ENCODE assay signal across 23 cellular contexts in the genomic region with DNA sequence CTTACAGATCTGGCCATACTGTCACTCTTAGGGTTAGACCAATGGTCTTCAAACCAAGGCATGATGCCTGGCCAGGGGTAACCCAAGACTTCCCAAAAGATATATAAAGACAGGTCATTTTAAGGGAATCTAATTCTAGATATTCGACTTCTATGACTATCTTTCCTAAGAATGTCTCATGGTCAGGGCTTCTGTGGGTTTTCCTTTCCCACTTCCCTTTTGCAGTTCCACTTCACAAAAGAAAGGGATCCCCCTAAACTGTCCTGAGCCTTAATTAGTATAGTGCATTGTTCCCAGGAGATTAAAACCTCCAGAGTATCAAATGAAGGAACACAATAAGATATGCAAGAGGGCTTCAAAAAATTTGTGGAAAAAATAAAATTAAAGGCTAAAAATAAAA.
"Had no signal": no experiment of that assay in that cellular context is flagged by ENCODE, and none has a peak within 500 bp of the region (broad histone marks: within the 10 kb centered on the region; RNA-seq: fewer than 3 reads in every experiment).

No MANE protein-coding gene starts in this region.

- H3K27ac ChIP-seq: body of pancreas, gastroesophageal sphincter, ovary, prostate gland, sigmoid colon, tibial nerve had no signal

- ATAC-seq: activated naive CD4-positive, alpha-beta T cell treated with anti-CD3 and anti-CD28 coated beads, Interleukin-2, amount 50 U/mL, for 72 hours; activated T-cell treated with anti-CD3 and anti-CD28 coated beads, Interleukin-2, amount 50 U/mL, for 72 hours; body of pancreas; effector memory CD8-positive, alpha-beta T cell; gastroesophageal sphincter; naive thymus-derived CD4-positive, alpha-beta T cell had no signal

- H3K4me3 ChIP-seq: body of pancreas, gastroesophageal sphincter, ovary, prostate gland, sigmoid colon, smooth muscle cell, tibial nerve had no signal

- H3K4me1 ChIP-seq: body of pancreas, gastroesophageal sphincter, prostate gland, sigmoid colon, tibial nerve had no signal

- H3K36me3 ChIP-seq: gastroesophageal sphincter, ovary, prostate gland, sigmoid colon, tibial nerve had no signal

- H3K9me3 ChIP-seq: body of pancreas, gastroesophageal sphincter, ovary, prostate gland, sigmoid colon, tibial nerve had no signal

- H3K4me2 ChIP-seq: smooth muscle cell had no signal

- DNase-seq: activated CD4-positive, alpha-beta T cell treated with anti-CD3 and anti-CD28 coated beads for 4 hours; activated CD4-positive, alpha-beta T cell treated with anti-CD3 and anti-CD28 coated beads, Interleukin-2, amount 50 U/mL, for 4 hours; activated CD4-positive, CD25-positive, alpha-beta regulatory T cell; activated naive CD4-positive, alpha-beta T cell; activated T-cell treated with anti-CD3 and anti-CD28 coated beads for 4 hours; activated T-cell treated with anti-CD3 and anti-CD28 coated beads, Interleukin-2, amount 50 U/mL, for 72 hours; aorta; body of pancreas; cortex of kidney; effector memory CD8-positive, alpha-beta T cell; erythroblast; hippocampal formation; naive thymus-derived CD4-positive, alpha-beta T cell; ovary; sigmoid colon; stimulated activated CD4-positive, alpha-beta T cell treated with anti-CD3 and anti-CD28 coated beads, Interleukin-1b, Interleukin-23, amount 100 ng/mL, for 48 hours; stimulated activated naive CD4-positive, alpha-beta T cell treated with Interleukin-2 at 50 U/mL for 16 hours; T-helper 2 cell had no signal

- H3K27me3 ChIP-seq: body of pancreas, ovary, sigmoid colon, tibial nerve had no signal
